Comparison of ENCODE assay signal across 8 cellular contexts in genomic region chr7:28748934-28749584, GRCh38.
DNase-seq lines count a peak whose midpoint lies in the region; ATAC-seq and TF ChIP-seq lines count a peak whose summit lies in the region.

No MANE protein-coding gene starts in this region.

- H3K4me3 Mint-ChIP-seq in brain = peak overlapping the region in 1 of 5 experiments; percentile 50

- no peaks in the 10 kb centered on the region for H3K36me3 ChIP-seq in Peyer's patch

- DNase-seq in SIG-M5 treated with dmso at 0.1 percent for 504 hours (lab: John Stamatoyannopoulos, UW; ENCODE audit: unreplicated experiment) (peak; percentile 30), SIG-M5 (lab: John Stamatoyannopoulos, UW) (no peak), Kasumi-1 (lab: John Stamatoyannopoulos, UW) (peak; percentile 38 to 42), AG08395 (ENCODE audit: low spot score) (no peak), Peyer's patch (no peak)
- DNase-seq in stimulated activated CD8-positive, alpha-beta memory T cell treated with anti-CD3 and anti-CD28 coated beads, Interleukin-4, amount 100 ng/mL, for 48 hours = peak; percentile 27

- peak overlapping the region; percentile 54 to 89 (median 74) for H3K27ac Mint-ChIP-seq in brain

- H3K27ac ChIP-seq in Peyer's patch = no peak overlapping the region

- TF ChIP-seq CTCF in brain (conservative IDR thresholded peaks at IDR 0.05) (no peak), Peyer's patch (IDR thresholded peaks at IDR 0.05) (no peak)

- H3K4me3 ChIP-seq in Peyer's patch = no peak overlapping the region

- H3K36me3 Mint-ChIP-seq in brain = peaks cover 7% of the 10 kb centered on the region

- TF ChIP-seq POLR2A in Peyer's patch (IDR thresholded peaks at IDR 0.05) = no peak

- ATAC-seq in GM18861 (IDR thresholded peaks at IDR 0.05; ENCODE audit: unreplicated experiment) = no peak

- H3K4me1 ChIP-seq in Peyer's patch = no peaks in the 10 kb centered on the region

- H3K9me3 Mint-ChIP-seq in brain = peaks cover 0 to 3% (median 0%) of the 10 kb centered on the region in 5 experiments

- H3K4me1 Mint-ChIP-seq in brain = peaks cover 84% of the 10 kb centered on the region

- H3K27me3 Mint-ChIP-seq in brain = peaks cover 8% of the 10 kb centered on the region

- H3K27me3 ChIP-seq in Peyer's patch = no peaks in the 10 kb centered on the region

- H3K9me3 ChIP-seq in Peyer's patch = no peaks in the 10 kb centered on the region

Comparison
In these comparisons a context has a peak if more than half of its experiments do, and no peak if none do; other contexts are left out.
1. DNase-seq: peak in SIG-M5 treated with dmso at 0.1 percent for 504 hours (single experiment), Kasumi-1 (2 of 2) and stimulated activated CD8-positive, alpha-beta memory T cell treated with anti-CD3 and anti-CD28 coated beads, Interleukin-4, amount 100 ng/mL, for 48 hours (single experiment); none in SIG-M5 (single experiment), AG08395 (single experiment) and Peyer's patch (0 of 3).